In genomic region chr1:30160999-30161689, GRCh38 we compare ENCODE assay signal across 33 cellular contexts.
"Had no signal": no experiment of that assay in that cellular context is flagged by ENCODE, and none has a peak within 500 bp of the region (broad histone marks: within the 10 kb centered on the region; RNA-seq: fewer than 3 reads in every experiment).

No MANE protein-coding gene starts in this region.

- H3K4me3 ChIP-seq: adrenal gland, body of pancreas, breast epithelium had no signal

- DNase-seq: activated B cell treated with CpG ODN at 0.5 μM for 24 hours; activated CD4-positive, alpha-beta memory T cell treated with anti-CD3 and anti-CD28 coated beads for 36 hours; activated CD4-positive, alpha-beta T cell treated with anti-CD3 and anti-CD28 coated beads for 4 hours; activated CD4-positive, alpha-beta T cell treated with anti-CD3 and anti-CD28 coated beads, Interleukin-2, amount 10 ng/mL, durations not matched to agents 24 days and 14 days; activated CD4-positive, alpha-beta T cell treated with anti-CD3 and anti-CD28 coated beads, Interleukin-2, amount 50 U/mL, for 1 hour; activated CD4-positive, alpha-beta T cell treated with anti-CD3 and anti-CD28 coated beads, Interleukin-2, amount 50 U/mL, for 4 hours; activated CD4-positive, CD25-positive, alpha-beta regulatory T cell treated with anti-CD3 and anti-CD28 coated beads, Interleukin-2, amount 50 U/mL, for 72 hours; activated CD8-positive, alpha-beta memory T cell treated with anti-CD3 and anti-CD28 coated beads, Interleukin-2, amount 50 U/mL, for 4 hours; activated CD8-positive, alpha-beta T cell treated with anti-CD3 and anti-CD28 coated beads for 36 hours; activated effector memory CD4-positive, alpha-beta T cell treated with anti-CD3 and anti-CD28 coated beads, Interleukin-2, amount 50 U/mL, for 16 hours; activated gamma-delta T cell treated with Interleukin-2 at 50 U/mL for 16 hours; activated naive CD4-positive, alpha-beta T cell; activated naive CD4-positive, alpha-beta T cell treated with anti-CD3 and anti-CD28 coated beads for 36 hours; activated naive CD4-positive, alpha-beta T cell treated with anti-CD3 and anti-CD28 coated beads, Interleukin-2, amount 50 U/mL, for 16 hours; activated naive CD8-positive, alpha-beta T cell treated with anti-CD3 and anti-CD28 coated beads for 36 hours; activated T-cell treated with anti-CD3 and anti-CD28 coated beads for 4 hours; activated T-cell treated with anti-CD3 and anti-CD28 coated beads, Interleukin-2, amount 50 U/mL, for 1 hour; activated T-cell treated with anti-CD3 and anti-CD28 coated beads, Interleukin-2, amount 50 U/mL, for 72 hours; adrenal gland; amniotic stem cell; aorta; body of pancreas; brain microvascular endothelial cell; central memory CD4-positive, alpha-beta T cell; T-helper 1 cell; T-helper 2 cell; T-helper 9 cell had no signal

- H3K4me1 ChIP-seq: adrenal gland, body of pancreas, breast epithelium had no signal

- ATAC-seq: activated CD8-positive, alpha-beta T cell treated with anti-CD3 and anti-CD28 coated beads for 36 hours; activated naive CD4-positive, alpha-beta T cell treated with anti-CD3 and anti-CD28 coated beads, Interleukin-2, amount 50 U/mL, for 72 hours; activated T-cell treated with anti-CD3 and anti-CD28 coated beads, Interleukin-2, amount 50 U/mL, for 72 hours; activated T-helper 17 cell treated with anti-CD3 and anti-CD28 coated beads, Interleukin-2, amount 50 U/mL, for 72 hours; body of pancreas had no signal

- FAIRE-seq: astrocyte, TTC549 had no signal

- H3K27me3 ChIP-seq: adrenal gland, body of pancreas, brain microvascular endothelial cell, breast epithelium had no signal

- H3K27ac ChIP-seq: adrenal gland, body of pancreas, brain microvascular endothelial cell, breast epithelium, VCaP had no signal

- H3K36me3 ChIP-seq: adrenal gland, brain microvascular endothelial cell, breast epithelium had no signal

- H3K9me3 ChIP-seq: adrenal gland, body of pancreas had no signal
